Comparison of ENCODE assay signal across 1 cellular context in genomic region chr1:15352122-15352957, GRCh38.
TF ChIP-seq lines count a peak whose summit lies in the region.

No MANE protein-coding gene starts in this region.

TF ChIP-seq in K562, 482 proteins besides CTCF, POLR2A, EP300 and RAD21 (continued from another document and continues in another):
- TF ChIP-seq ZBTB17 (CRISPR knock-in tag; IDR thresholded peaks at IDR 0.05) (0 out of 2 replicates have a peak, but pooled peaks have one; percentile 12), ZNF282 (CRISPR knock-in tag; IDR thresholded peaks at IDR 0.05) (no peak), NCOR1 (IDR thresholded peaks at IDR 0.05) (no peak), BCOR (IDR thresholded peaks at IDR 0.05) (no peak), MAFF (IDR thresholded peaks at IDR 0.05; ENCODE audit: low read length) (peak; percentile 32; the same call in 1 of the 2 replicates), L3MBTL2 (IDR thresholded peaks at IDR 0.05) (peak; percentile 86), ZNF175 (CRISPR knock-in tag; IDR thresholded peaks at IDR 0.05; ENCODE audit: low read depth) (peak; percentile 96), DNMT1 (IDR thresholded peaks at IDR 0.05) (no peak), ZNF780A (CRISPR knock-in tag; IDR thresholded peaks at IDR 0.05) (no peak), TOE1 (IDR thresholded peaks at IDR 0.05; ENCODE audit: borderline replicate concordance) (peak; percentile 85; the same call in 1 of the 2 replicates), TOE1 (CRISPR knock-in tag; IDR thresholded peaks at IDR 0.05; ENCODE audit: borderline replicate concordance, low read depth) (no peak; the same call in 1 of the 2 replicates), ZNF217 (CRISPR knock-in tag; IDR thresholded peaks at IDR 0.05) (no peak), ZNF311 (CRISPR knock-in tag; IDR thresholded peaks at IDR 0.05) (no peak), ZNF589 (CRISPR knock-in tag; IDR thresholded peaks at IDR 0.05; ENCODE audit: low read depth) (peak; percentile 18; the same call in 1 of the 2 replicates), JUND (IDR thresholded peaks at IDR 0.05; ENCODE audit: borderline replicate concordance, low read depth, low read length) (peak; percentile 98), JUND (tag; IDR thresholded peaks at IDR 0.05; ENCODE audit: borderline replicate concordance, low read depth, low read length) (peak; percentile 96), CREB3 (tag; conservative IDR thresholded peaks at IDR 0.05; ENCODE audit: low read depth) (no peak), ZNF316 (IDR thresholded peaks at IDR 0.05) (peak; percentile 38; the same call in 1 of the 2 replicates), USF2 (CRISPR knock-in tag; IDR thresholded peaks at IDR 0.05) (peak; percentile 84), GTF3C2 (IDR thresholded peaks at IDR 0.05; ENCODE audit: borderline replicate concordance, extremely low read depth, insufficient read length) (no peak), MCM3 (IDR thresholded peaks at IDR 0.05) (no peak), PCBP1 (IDR thresholded peaks at IDR 0.05; ENCODE audit: low read depth, low read length, poor library complexity, severe bottlenecking) (no peak), HIVEP1 (CRISPR knock-in tag; IDR thresholded peaks at IDR 0.05) (no peak), XRCC5 (IDR thresholded peaks at IDR 0.05; ENCODE audit: low read depth, low read length) (0 out of 2 replicates have a peak, but pooled peaks have one; percentile 37), ARID1B (IDR thresholded peaks at IDR 0.05) (peak; percentile 60; the same call in 1 of the 2 replicates), GTF2A2 (tag; IDR thresholded peaks at IDR 0.05) (no peak), CBX8 (IDR thresholded peaks at IDR 0.05; ENCODE audit: borderline replicate concordance, extremely low read depth, low read depth, low read length, poor library complexity, severe bottlenecking) (no peak), NFIX (CRISPR knock-in tag; IDR thresholded peaks at IDR 0.05; ENCODE audit: low read depth) (no peak), GATAD2A (IDR thresholded peaks at IDR 0.05) (no peak), KLF13 (tag; IDR thresholded peaks at IDR 0.05; ENCODE audit: borderline replicate concordance, low read depth) (no peak), ZNF431 (CRISPR knock-in tag; IDR thresholded peaks at IDR 0.05) (0 out of 2 replicates have a peak, but pooled peaks have one; percentile 45), ARID3A (IDR thresholded peaks at IDR 0.05; ENCODE audit: borderline replicate concordance, low read depth, low read length) (no peak), MNT (conservative IDR thresholded peaks at IDR 0.05) (0 out of 4 replicates have a peak, but pooled peaks of 1 of the 2 experiments have one; percentile 27), WHSC1 (IDR thresholded peaks at IDR 0.05; ENCODE audit: low read length) (no peak), ZNF197 (CRISPR knock-in tag; IDR thresholded peaks at IDR 0.05; ENCODE audit: low read depth) (0 out of 2 replicates have a peak, but pooled peaks have one; percentile 36), ATF7 (IDR thresholded peaks at IDR 0.05) (peak; percentile 59; the same call in 1 of the 2 replicates), HNRNPL (IDR thresholded peaks at IDR 0.05; ENCODE audit: low read depth, low read length) (no peak)
- TF ChIP-seq, protein P1, sequence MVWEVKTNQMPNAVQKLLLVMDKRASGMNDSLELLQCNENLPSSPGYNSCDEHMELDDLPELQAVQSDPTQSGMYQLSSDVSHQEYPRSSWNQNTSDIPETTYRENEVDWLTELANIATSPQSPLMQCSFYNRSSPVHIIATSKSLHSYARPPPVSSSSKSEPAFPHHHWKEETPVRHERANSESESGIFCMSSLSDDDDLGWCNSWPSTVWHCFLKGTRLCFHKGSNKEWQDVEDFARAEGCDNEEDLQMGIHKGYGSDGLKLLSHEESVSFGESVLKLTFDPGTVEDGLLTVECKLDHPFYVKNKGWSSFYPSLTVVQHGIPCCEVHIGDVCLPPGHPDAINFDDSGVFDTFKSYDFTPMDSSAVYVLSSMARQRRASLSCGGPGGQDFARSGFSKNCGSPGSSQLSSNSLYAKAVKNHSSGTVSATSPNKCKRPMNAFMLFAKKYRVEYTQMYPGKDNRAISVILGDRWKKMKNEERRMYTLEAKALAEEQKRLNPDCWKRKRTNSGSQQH (CRISPR knock-in tag; IDR thresholded peaks at IDR 0.05), result no peak
- TF ChIP-seq, protein P2, sequence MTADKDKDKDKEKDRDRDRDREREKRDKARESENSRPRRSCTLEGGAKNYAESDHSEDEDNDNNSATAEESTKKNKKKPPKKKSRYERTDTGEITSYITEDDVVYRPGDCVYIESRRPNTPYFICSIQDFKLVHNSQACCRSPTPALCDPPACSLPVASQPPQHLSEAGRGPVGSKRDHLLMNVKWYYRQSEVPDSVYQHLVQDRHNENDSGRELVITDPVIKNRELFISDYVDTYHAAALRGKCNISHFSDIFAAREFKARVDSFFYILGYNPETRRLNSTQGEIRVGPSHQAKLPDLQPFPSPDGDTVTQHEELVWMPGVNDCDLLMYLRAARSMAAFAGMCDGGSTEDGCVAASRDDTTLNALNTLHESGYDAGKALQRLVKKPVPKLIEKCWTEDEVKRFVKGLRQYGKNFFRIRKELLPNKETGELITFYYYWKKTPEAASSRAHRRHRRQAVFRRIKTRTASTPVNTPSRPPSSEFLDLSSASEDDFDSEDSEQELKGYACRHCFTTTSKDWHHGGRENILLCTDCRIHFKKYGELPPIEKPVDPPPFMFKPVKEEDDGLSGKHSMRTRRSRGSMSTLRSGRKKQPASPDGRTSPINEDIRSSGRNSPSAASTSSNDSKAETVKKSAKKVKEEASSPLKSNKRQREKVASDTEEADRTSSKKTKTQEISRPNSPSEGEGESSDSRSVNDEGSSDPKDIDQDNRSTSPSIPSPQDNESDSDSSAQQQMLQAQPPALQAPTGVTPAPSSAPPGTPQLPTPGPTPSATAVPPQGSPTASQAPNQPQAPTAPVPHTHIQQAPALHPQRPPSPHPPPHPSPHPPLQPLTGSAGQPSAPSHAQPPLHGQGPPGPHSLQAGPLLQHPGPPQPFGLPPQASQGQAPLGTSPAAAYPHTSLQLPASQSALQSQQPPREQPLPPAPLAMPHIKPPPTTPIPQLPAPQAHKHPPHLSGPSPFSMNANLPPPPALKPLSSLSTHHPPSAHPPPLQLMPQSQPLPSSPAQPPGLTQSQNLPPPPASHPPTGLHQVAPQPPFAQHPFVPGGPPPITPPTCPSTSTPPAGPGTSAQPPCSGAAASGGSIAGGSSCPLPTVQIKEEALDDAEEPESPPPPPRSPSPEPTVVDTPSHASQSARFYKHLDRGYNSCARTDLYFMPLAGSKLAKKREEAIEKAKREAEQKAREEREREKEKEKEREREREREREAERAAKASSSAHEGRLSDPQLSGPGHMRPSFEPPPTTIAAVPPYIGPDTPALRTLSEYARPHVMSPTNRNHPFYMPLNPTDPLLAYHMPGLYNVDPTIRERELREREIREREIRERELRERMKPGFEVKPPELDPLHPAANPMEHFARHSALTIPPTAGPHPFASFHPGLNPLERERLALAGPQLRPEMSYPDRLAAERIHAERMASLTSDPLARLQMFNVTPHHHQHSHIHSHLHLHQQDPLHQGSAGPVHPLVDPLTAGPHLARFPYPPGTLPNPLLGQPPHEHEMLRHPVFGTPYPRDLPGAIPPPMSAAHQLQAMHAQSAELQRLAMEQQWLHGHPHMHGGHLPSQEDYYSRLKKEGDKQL (CRISPR knock-in tag; IDR thresholded peaks at IDR 0.05; ENCODE audit: borderline replicate concordance), result no peak
- TF ChIP-seq, protein P3, sequence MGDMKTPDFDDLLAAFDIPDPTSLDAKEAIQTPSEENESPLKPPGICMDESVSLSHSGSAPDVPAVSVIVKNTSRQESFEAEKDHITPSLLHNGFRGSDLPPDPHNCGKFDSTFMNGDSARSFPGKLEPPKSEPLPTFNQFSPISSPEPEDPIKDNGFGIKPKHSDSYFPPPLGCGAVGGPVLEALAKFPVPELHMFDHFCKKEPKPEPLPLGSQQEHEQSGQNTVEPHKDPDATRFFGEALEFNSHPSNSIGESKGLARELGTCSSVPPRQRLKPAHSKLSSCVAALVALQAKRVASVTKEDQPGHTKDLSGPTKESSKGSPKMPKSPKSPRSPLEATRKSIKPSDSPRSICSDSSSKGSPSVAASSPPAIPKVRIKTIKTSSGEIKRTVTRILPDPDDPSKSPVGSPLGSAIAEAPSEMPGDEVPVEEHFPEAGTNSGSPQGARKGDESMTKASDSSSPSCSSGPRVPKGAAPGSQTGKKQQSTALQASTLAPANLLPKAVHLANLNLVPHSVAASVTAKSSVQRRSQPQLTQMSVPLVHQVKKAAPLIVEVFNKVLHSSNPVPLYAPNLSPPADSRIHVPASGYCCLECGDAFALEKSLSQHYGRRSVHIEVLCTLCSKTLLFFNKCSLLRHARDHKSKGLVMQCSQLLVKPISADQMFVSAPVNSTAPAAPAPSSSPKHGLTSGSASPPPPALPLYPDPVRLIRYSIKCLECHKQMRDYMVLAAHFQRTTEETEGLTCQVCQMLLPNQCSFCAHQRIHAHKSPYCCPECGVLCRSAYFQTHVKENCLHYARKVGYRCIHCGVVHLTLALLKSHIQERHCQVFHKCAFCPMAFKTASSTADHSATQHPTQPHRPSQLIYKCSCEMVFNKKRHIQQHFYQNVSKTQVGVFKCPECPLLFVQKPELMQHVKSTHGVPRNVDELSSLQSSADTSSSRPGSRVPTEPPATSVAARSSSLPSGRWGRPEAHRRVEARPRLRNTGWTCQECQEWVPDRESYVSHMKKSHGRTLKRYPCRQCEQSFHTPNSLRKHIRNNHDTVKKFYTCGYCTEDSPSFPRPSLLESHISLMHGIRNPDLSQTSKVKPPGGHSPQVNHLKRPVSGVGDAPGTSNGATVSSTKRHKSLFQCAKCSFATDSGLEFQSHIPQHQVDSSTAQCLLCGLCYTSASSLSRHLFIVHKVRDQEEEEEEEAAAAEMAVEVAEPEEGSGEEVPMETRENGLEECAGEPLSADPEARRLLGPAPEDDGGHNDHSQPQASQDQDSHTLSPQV (IDR thresholded peaks at IDR 0.05), result peak; percentile 78
- TF ChIP-seq, protein P4, sequence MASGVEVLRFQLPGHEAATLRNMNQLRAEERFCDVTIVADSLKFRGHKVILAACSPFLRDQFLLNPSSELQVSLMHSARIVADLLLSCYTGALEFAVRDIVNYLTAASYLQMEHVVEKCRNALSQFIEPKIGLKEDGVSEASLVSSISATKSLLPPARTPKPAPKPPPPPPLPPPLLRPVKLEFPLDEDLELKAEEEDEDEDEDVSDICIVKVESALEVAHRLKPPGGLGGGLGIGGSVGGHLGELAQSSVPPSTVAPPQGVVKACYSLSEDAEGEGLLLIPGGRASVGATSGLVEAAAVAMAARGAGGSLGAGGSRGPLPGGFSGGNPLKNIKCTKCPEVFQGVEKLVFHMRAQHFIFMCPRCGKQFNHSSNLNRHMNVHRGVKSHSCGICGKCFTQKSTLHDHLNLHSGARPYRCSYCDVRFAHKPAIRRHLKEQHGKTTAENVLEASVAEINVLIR (CRISPR knock-in tag; IDR thresholded peaks at IDR 0.05), result no peak
